ENCODE assay signal across 9 cellular contexts in genomic region chr15:99452728-99453643, GRCh38.
DNase-seq lines count a peak whose midpoint lies in the region; ATAC-seq, FAIRE-seq and TF ChIP-seq lines count a peak whose summit lies in the region.
"Had no signal": no experiment of that assay in that cellular context is flagged by ENCODE, and none has a peak within 500 bp of the region (broad histone marks: within the 10 kb centered on the region; RNA-seq: fewer than 3 reads in every experiment).

No MANE protein-coding gene starts in this region.

- H3K4me1 ChIP-seq in mucosa of rectum (ENCODE audit: control insufficient read depth in 2 of 2, insufficient read depth in 2 of 2, low read length in 2 of 2), result peaks cover 11 to 18% of the 10 kb centered on the region in 2 donors

- H3K9ac ChIP-seq in mucosa of rectum (ENCODE audit: low read depth in 1 of 2, low read length in 2 of 2), result peak overlapping the region in 1 of 2 donors; percentile 45

- no peak for FAIRE-seq in H54 (lab: Jason Lieb, UNC)

- DNase-seq in GM06990 (ENCODE audit: extremely low read depth, insufficient read length) (peak; percentile 65), cerebellar cortex (ENCODE audit: low spot score) (peak; percentile 83), DMS79 treated with DMSO at 0.1 percent for 48 hours (lab: John Stamatoyannopoulos, UW) (no peak), DMS153 (lab: John Stamatoyannopoulos, UW) (no peak), H54 (ENCODE audit: insufficient read length, low spot score) (no peak)

- no peak overlapping the region for H3K4me3 ChIP-seq in GM06990 (replicated peaks; ENCODE audit: low read depth, low read length)
- peak overlapping the region in 1 of 2 donors; percentile 45 for H3K4me3 ChIP-seq in mucosa of rectum (ENCODE audit: low read length in 2 of 2)

- TF ChIP-seq POLR2A in H54 (IDR thresholded peaks at IDR 0.05; ENCODE audit: low read depth, low read length), result no peak

- no peaks in the 10 kb centered on the region for H3K9me3 ChIP-seq in mucosa of rectum (ENCODE audit: control insufficient read depth in 2 of 2, low read length in 2 of 2)

- no peak for TF ChIP-seq CTCF in GM06990 (IDR thresholded peaks at IDR 0.05; ENCODE audit: insufficient read depth, low read length, poor library complexity, severe bottlenecking)

- ATAC-seq in GM21360 (IDR thresholded peaks at IDR 0.05; ENCODE audit: unreplicated experiment), result peak; percentile 76
- peak; percentile 96 for ATAC-seq in HG03571 (IDR thresholded peaks at IDR 0.05; ENCODE audit: unreplicated experiment)

- H3K27me3 ChIP-seq in GM06990 (replicated peaks; ENCODE audit: control insufficient read depth, insufficient read depth, low read length), result no peaks in the 10 kb centered on the region
- H3K27me3 ChIP-seq in mucosa of rectum (ENCODE audit: control insufficient read depth in 2 of 2, insufficient read depth in 2 of 2, low read length in 2 of 2), result no peaks in the 10 kb centered on the region

- H3K36me3 ChIP-seq in GM06990 (ENCODE audit: control insufficient read depth, insufficient read depth, low read length) (no peaks in the 10 kb centered on the region), mucosa of rectum (ENCODE audit: control insufficient read depth in 2 of 2, insufficient read depth in 2 of 2, low read length in 2 of 2) (no peaks in the 10 kb centered on the region)

- H3K27ac ChIP-seq in mucosa of rectum (ENCODE audit: low read depth in 2 of 2, low read length in 2 of 2), result peak overlapping the region; percentile 60 to 63
- H3K27ac ChIP-seq: epithelial cell of prostate had no signal

Comparison
In these comparisons a context has a peak if more than half of its experiments do, and no peak if none do; other contexts are left out.
1. DNase-seq: peak in GM06990 (single experiment) and cerebellar cortex (single experiment); none in DMS79 treated with DMSO at 0.1 percent for 48 hours (single experiment), DMS153 (single experiment) and H54 (single experiment).